31 cellular contexts compared by ENCODE assay signal in genomic region chr3:14911651-14912050, GRCh38.
"Had no signal": no experiment of that assay in that cellular context is flagged by ENCODE, and none has a peak within 500 bp of the region (broad histone marks: within the 10 kb centered on the region; RNA-seq: fewer than 3 reads in every experiment).

No MANE protein-coding gene starts in this region.

- H3K4me3 Mint-ChIP-seq: activated B cell treated with CpG ODN at 0.5 μM for 24 hours; activated CD4-positive, alpha-beta memory T cell treated with anti-CD3 and anti-CD28 coated beads for 36 hours; activated CD4-positive, alpha-beta T cell treated with anti-CD3 and anti-CD28 coated beads for 36 hours; activated CD4-positive, alpha-beta T cell treated with anti-CD3 and anti-CD28 coated beads, Interleukin-2, amount 10 ng/mL, durations not matched to agents 24 days and 14 days; activated naive CD4-positive, alpha-beta T cell treated with anti-CD3 and anti-CD28 coated beads, Interleukin-2, amount 10 ng/mL, durations not matched to agents 7 days and 5 days; activated T-cell treated with anti-CD3 and anti-CD28 coated beads, Interleukin-2, amount 50 U/mL, for 4 hours; activated T-helper 17 cell treated with anti-CD3 and anti-CD28 coated beads, Interleukin-2, amount 50 U/mL, for 72 hours; effector memory CD8-positive, alpha-beta T cell; T-cell; T-helper 1 cell treated with Interleukin-12 subunit alpha and Interleukin-12 subunit beta and Interleukin-4 antibody, amounts not matched to agents 30 μg/mL and 1 μg/mL, for 36 hours had no signal

- H3K4me1 Mint-ChIP-seq: activated B cell treated with CpG ODN at 0.5 μM for 24 hours; activated CD4-positive, alpha-beta T cell treated with anti-CD3 and anti-CD28 coated beads for 36 hours; activated CD4-positive, alpha-beta T cell treated with anti-CD3 and anti-CD28 coated beads, Interleukin-2, amount 10 ng/mL, durations not matched to agents 24 days and 14 days; activated T-helper 17 cell treated with anti-CD3 and anti-CD28 coated beads, Interleukin-2, amount 50 U/mL, for 72 hours; T-cell had no signal

- H3K36me3 Mint-ChIP-seq: activated CD4-positive, alpha-beta memory T cell treated with anti-CD3 and anti-CD28 coated beads for 36 hours; activated naive CD4-positive, alpha-beta T cell treated with anti-CD3 and anti-CD28 coated beads, Interleukin-2, amount 10 ng/mL, durations not matched to agents 7 days and 5 days; T-cell had no signal

- H3K27ac ChIP-seq: adrenal gland, body of pancreas, epithelial cell of prostate, esophagus squamous epithelium, gastroesophageal sphincter, heart right ventricle, WERI-Rb-1 had no signal

- H3K27ac Mint-ChIP-seq: activated B cell treated with CpG ODN at 0.5 μM for 24 hours; activated CD4-positive, alpha-beta memory T cell treated with anti-CD3 and anti-CD28 coated beads for 36 hours; activated CD4-positive, alpha-beta T cell treated with anti-CD3 and anti-CD28 coated beads for 36 hours; activated CD4-positive, alpha-beta T cell treated with anti-CD3 and anti-CD28 coated beads, Interleukin-2, amount 10 ng/mL, durations not matched to agents 24 days and 14 days; activated naive CD4-positive, alpha-beta T cell treated with anti-CD3 and anti-CD28 coated beads, Interleukin-2, amount 10 ng/mL, durations not matched to agents 7 days and 5 days; activated T-helper 17 cell treated with anti-CD3 and anti-CD28 coated beads, Interleukin-2, amount 50 U/mL, for 72 hours; effector memory CD8-positive, alpha-beta T cell; T-cell; T-helper 1 cell treated with Interleukin-12 subunit alpha and Interleukin-12 subunit beta and Interleukin-4 antibody, amounts not matched to agents 30 μg/mL and 1 μg/mL, for 36 hours had no signal

- H3K27me3 ChIP-seq: adrenal gland, body of pancreas had no signal

- H3K9me3 Mint-ChIP-seq: activated B cell treated with CpG ODN at 0.5 μM for 24 hours; activated CD4-positive, alpha-beta T cell treated with anti-CD3 and anti-CD28 coated beads, Interleukin-2, amount 10 ng/mL, durations not matched to agents 24 days and 14 days; activated naive CD4-positive, alpha-beta T cell treated with anti-CD3 and anti-CD28 coated beads, Interleukin-2, amount 10 ng/mL, durations not matched to agents 7 days and 5 days; activated naive CD4-positive, alpha-beta T cell treated with anti-CD3 and anti-CD28 coated beads, Interleukin-2, amount 50 U/mL, for 72 hours; activated T-cell treated with anti-CD3 and anti-CD28 coated beads, Interleukin-2, amount 50 U/mL, for 4 hours; activated T-helper 17 cell treated with anti-CD3 and anti-CD28 coated beads, Interleukin-2, amount 50 U/mL, for 72 hours; effector memory CD8-positive, alpha-beta T cell; T-cell; T-helper 1 cell treated with Interleukin-12 subunit alpha and Interleukin-12 subunit beta and Interleukin-4 antibody, amounts not matched to agents 30 μg/mL and 1 μg/mL, for 36 hours had no signal

- H3K36me3 ChIP-seq: adrenal gland, esophagus squamous epithelium, WERI-Rb-1 had no signal

- H3K9me3 ChIP-seq: adrenal gland, body of pancreas, esophagus squamous epithelium, gastroesophageal sphincter, heart right ventricle had no signal

- H3K4me3 ChIP-seq: adrenal gland, body of pancreas, esophagus squamous epithelium, gastroesophageal sphincter, heart right ventricle had no signal

- H3K4me1 ChIP-seq: adrenal gland, body of pancreas, esophagus squamous epithelium had no signal

- ATAC-seq: activated CD4-positive, alpha-beta T cell treated with anti-CD3 and anti-CD28 coated beads for 36 hours; activated naive CD4-positive, alpha-beta T cell treated with anti-CD3 and anti-CD28 coated beads, Interleukin-2, amount 50 U/mL, for 72 hours; activated T-cell treated with anti-CD3 and anti-CD28 coated beads, Interleukin-2, amount 50 U/mL, for 4 hours; activated T-helper 17 cell treated with anti-CD3 and anti-CD28 coated beads, Interleukin-2, amount 50 U/mL, for 72 hours; body of pancreas; effector memory CD8-positive, alpha-beta T cell; gastroesophageal sphincter; heart right ventricle; T-cell had no signal

- DNase-seq: activated B cell treated with CpG ODN at 0.5 μM for 24 hours; activated CD4-positive, alpha-beta memory T cell treated with anti-CD3 and anti-CD28 coated beads for 36 hours; activated CD4-positive, alpha-beta T cell treated with anti-CD3 and anti-CD28 coated beads for 36 hours; activated CD4-positive, alpha-beta T cell treated with anti-CD3 and anti-CD28 coated beads, Interleukin-2, amount 10 ng/mL, durations not matched to agents 24 days and 14 days; activated CD4-positive, CD25-positive, alpha-beta regulatory T cell treated with anti-CD3 and anti-CD28 coated beads, Interleukin-2, amount 50 U/mL, for 72 hours; activated CD8-positive, alpha-beta memory T cell treated with anti-CD3 and anti-CD28 coated beads for 24 hours; activated gamma-delta T cell; activated naive CD4-positive, alpha-beta T cell; activated naive CD4-positive, alpha-beta T cell treated with anti-CD3 and anti-CD28 coated beads, Interleukin-2, amount 10 ng/mL, durations not matched to agents 7 days and 5 days; activated T-cell treated with anti-CD3 and anti-CD28 coated beads, Interleukin-2, amount 50 U/mL, for 4 hours; adrenal gland; amygdala; aorta; body of pancreas; caudate nucleus; cortex of kidney; dermis blood vessel endothelial cell; effector CD4-positive, alpha-beta T cell; effector memory CD8-positive, alpha-beta T cell; esophagus squamous epithelium; foreskin melanocyte; heart right ventricle; SW 1271; T-cell; T1000; WERI-Rb-1 had no signal
